In genomic region chr17:46560048-46560447, GRCh38 we compare ENCODE assay signal across 8 cellular contexts. TPM values are rescaled to one million over a fixed set of nuclear protein-coding genes. Genes with fewer than 3 reads are reported as not detected.
DNase-seq lines count a peak whose midpoint lies in the region; ATAC-seq, FAIRE-seq and TF ChIP-seq lines count a peak whose summit lies in the region.
"Not testable (repeated sequence)": the region's sequence is repeated elsewhere in the genome, so short reads cannot be mapped to it uniquely, and the experiment has no call there.

No MANE protein-coding gene starts in this region.

- not testable (repeated sequence) for TF ChIP-seq EP300 in K562 (IDR thresholded peaks at IDR 0.05; ENCODE audit: low read length)

- 0 out of 2 replicates have a peak, but pooled peaks have one; percentile 15 for ATAC-seq in HCT116
- ATAC-seq in K562 = peak; percentile 59; the same call in 2 of the 3 replicates
- ATAC-seq in Right ventricle myocardium inferior = peak; percentile 83
- peak; percentile 80 to 84 for ATAC-seq in left cardiac atrium
- ATAC-seq in left lobe of liver = peak; percentile 59
- ATAC-seq in lower lobe of right lung = peak; percentile 62 to 87
- ATAC-seq in psoas muscle = peak; percentile 73 to 89 (median 86)
- peak; percentile 92 for ATAC-seq in upper lobe of right lung

- CTCF ChIA-PET in HCT116 (lab: Charles Lee); K562 (lab: Yijun Ruan, JAX; ENCODE audit: low intra/inter-chr PET ratio): not testable (repeated sequence)

- not testable (repeated sequence) for TF ChIP-seq CTCF in HCT116 (IDR thresholded peaks at IDR 0.05 in 2 of 3, conservative IDR thresholded peaks at IDR 0.05 in 1 of 3; ENCODE audit: borderline replicate concordance in 1 of 3, insufficient read depth in 1 of 3, low read depth in 2 of 3, low read length in 2 of 3); K562 (IDR thresholded peaks at IDR 0.05 in 2 of 3, conservative IDR thresholded peaks at IDR 0.05 in 1 of 3; ENCODE audit: insufficient read depth in 2 of 3, low read depth in 1 of 3, low read length in 3 of 3); lower lobe of right lung (IDR thresholded peaks at IDR 0.05); psoas muscle (IDR thresholded peaks at IDR 0.05); upper lobe of right lung (IDR thresholded peaks at IDR 0.05)

- not testable (repeated sequence) for H3K4me3 ChIP-seq in HCT116 (replicated peaks in 1 of 2; ENCODE audit: low read depth in 1 of 2, low read length in 2 of 2); K562; lower lobe of right lung; psoas muscle; upper lobe of right lung

- intact Hi-C loops in HCT116 (cut with micrococcal nuclease); K562 (cut with micrococcal nuclease); Right ventricle myocardium inferior (cut with DNase I); left cardiac atrium (cut with DNase I); lower lobe of right lung (cut with DNase I); psoas muscle (cut with DNase I); upper lobe of right lung (cut with DNase I): not testable (repeated sequence)

- H3K27ac ChIP-seq in HCT116 (ENCODE audit: low read depth, low read length); K562 (ENCODE audit: extremely low read depth, low read depth, low read length); lower lobe of right lung; psoas muscle; upper lobe of right lung: not testable (repeated sequence)

- TF ChIP-seq POLR2A in HCT116 (IDR thresholded peaks at IDR 0.05; ENCODE audit: borderline replicate concordance, extremely low read depth, insufficient read depth, insufficient read length); K562 (conservative IDR thresholded peaks at IDR 0.05): not testable (repeated sequence)

- no CpG with 5 or more reads among the region's 3 CpGs for WGBS in K562 (ENCODE audit: insufficient coverage, low coverage, missing lambda C conversion rate)
- WGBS in psoas muscle, 3 donors = no CpG with 5 or more reads among the region's 3 CpGs

- H3K36me3 ChIP-seq in HCT116 (ENCODE audit: control insufficient read depth in 1 of 2, insufficient read depth in 2 of 2, low read length in 2 of 2); K562 (ENCODE audit: control insufficient read depth, insufficient read depth, low read length); lower lobe of right lung; psoas muscle (ENCODE audit: insufficient read depth in 1 of 2, low read depth in 1 of 2); upper lobe of right lung: not testable (repeated sequence)

- FAIRE-seq in K562 (lab: Jason Lieb, UNC) = not testable (repeated sequence)

- H4K20me1 ChIP-seq in HCT116 (ENCODE audit: insufficient read depth); K562 (replicated peaks; ENCODE audit: control insufficient read depth, insufficient read depth, low read length): not testable (repeated sequence)

- TF ChIP-seq RAD21 in HCT116 (IDR thresholded peaks at IDR 0.05; ENCODE audit: low read depth); K562 (CRISPR knock-in tag; conservative IDR thresholded peaks at IDR 0.05 in 1 of 2, IDR thresholded peaks at IDR 0.05 in 1 of 2): not testable (repeated sequence)

- H3K4me2 ChIP-seq in HCT116 (ENCODE audit: low read length); K562 (ENCODE audit: insufficient read depth, low read length): not testable (repeated sequence)

- in situ Hi-C loops in K562 (cut with MboI) = not testable (repeated sequence)

- H3K79me2 ChIP-seq in HCT116 (ENCODE audit: insufficient read depth, low read length); K562 (ENCODE audit: control insufficient read depth, insufficient read depth, low read length): not testable (repeated sequence)

- H3K9ac ChIP-seq in HCT116 (ENCODE audit: low read length); K562 (ENCODE audit: insufficient read depth in 1 of 2, low read depth in 2 of 2, low read length in 2 of 2): not testable (repeated sequence)

- BruUV-seq in HCT116 (replicated peaks; lab: Mats Ljungman, UMichigan) = TSS peak; percentile 29
- not testable (repeated sequence) for BruUV-seq in K562 (replicated peaks; lab: Mats Ljungman, UMichigan)

- H3K9me1 ChIP-seq in K562 (ENCODE audit: control insufficient read depth, insufficient read depth, low read length) = not testable (repeated sequence)

- POLR2A ChIA-PET in HCT116 (lab: Charles Lee); K562 (lab: Yijun Ruan, JAX): not testable (repeated sequence)

- not testable (repeated sequence) for H3K9me2 ChIP-seq in HCT116 (ENCODE audit: insufficient read depth)

- H3K9me3 ChIP-seq in HCT116 (ENCODE audit: control insufficient read depth in 1 of 2, insufficient read depth in 1 of 2, low read depth in 1 of 2, low read length in 2 of 2); K562 (replicated peaks; ENCODE audit: control insufficient read depth, insufficient read depth, low read depth, low read length); lower lobe of right lung; psoas muscle; upper lobe of right lung: not testable (repeated sequence)

- H3K27me3 ChIP-seq in HCT116 (ENCODE audit: insufficient read depth, low read length); K562 (ENCODE audit: control insufficient read depth in 2 of 2, insufficient read depth in 2 of 2, low read length in 2 of 2); lower lobe of right lung (ENCODE audit: low read depth); psoas muscle (ENCODE audit: insufficient read depth in 3 of 3, low read length in 2 of 3); upper lobe of right lung: not testable (repeated sequence)

- H3K4me1 ChIP-seq in HCT116 (ENCODE audit: control insufficient read depth in 1 of 2, insufficient read depth in 2 of 2, low read length in 2 of 2); K562 (replicated peaks in 1 of 2; ENCODE audit: control insufficient read depth in 2 of 2, insufficient read depth in 2 of 2, low read length in 2 of 2); lower lobe of right lung; psoas muscle; upper lobe of right lung: not testable (repeated sequence)

- RAD21 ChIA-PET in HCT116 (lab: Charles Lee; ENCODE audit: low non-redundant PET in 1 of 2, low total read pairs in 2 of 2, uncharacterized antibody in 2 of 2, unreplicated experiment in 2 of 2) = not testable (repeated sequence)

- not testable (repeated sequence) for H2AFZ ChIP-seq in HCT116 (ENCODE audit: low read depth, low read length, poor library complexity, severe bottlenecking); K562 (ENCODE audit: low read depth, low read length)

- DNase-seq in HCT116 (ENCODE audit: low read depth, low spot score); K562 (ENCODE audit: extremely low read depth in 1 of 4, low spot score in 3 of 4); Right ventricle myocardium inferior (ENCODE audit: missing footprints); left cardiac atrium; left lobe of liver (ENCODE audit: low spot score); lower lobe of right lung; psoas muscle; upper lobe of right lung: not testable (repeated sequence)

RNA-seq across cellular contexts. Expression of gene ARL17A, which starts 19.4 kb away (rescaled TPM):
- 15.1 TPM for total RNA-seq in HCT116 (2021; ENCODE audit: unreplicated experiment)
- 7.2 and 8.6 TPM in 2 replicates for polyA plus RNA-seq in HCT116 (2012)
- total RNA-seq in K562 (2011; cell fraction: chromatin; rRNA removed; ENCODE audit: low replicate concordance) = 135 and 149 TPM in 2 replicates
- 56.0 and 59.9 TPM in 2 replicates for total RNA-seq in K562 (2011; cell fraction: nucleolus; rRNA removed)
- 134 and 224 TPM in 2 replicates for total RNA-seq in K562 (2011; cell fraction: nucleoplasm; rRNA removed)
- total RNA-seq in K562 (2014; rRNA removed) = 4.7 and 6.8 TPM in 2 replicates
- total RNA-seq in K562 (2014; rRNA removed; fragmentation: Illumina TruSeq; extraction: Trizol) = 13.5 and 14.0 TPM in 2 replicates
- 11.4 and 11.5 TPM in 2 replicates for total RNA-seq in K562 (2015; rRNA removed; fragmentation: Illumina TruSeq; extraction: Trizol)
- total RNA-seq in K562 (2021) = 13.3 and 15.2 TPM in 2 replicates
- 24.8 and 39.3 TPM in 2 replicates for polyA plus RNA-seq in K562 (2011; rRNA removed)
- 21.4 and 29.1 TPM in 2 replicates for polyA plus RNA-seq in K562 (2011; cell fraction: cytosol; rRNA removed)
- 127 and 200 TPM in 2 replicates for polyA plus RNA-seq in K562 (2011; cell fraction: nucleus; rRNA removed)
- 9.1 and 17.6 TPM in 2 replicates for polyA plus RNA-seq in K562 (2012)
- polyA plus RNA-seq in K562 (2014; fragmentation: Illumina TruSeq; extraction: Trizol) = 16.0 and 19.0 TPM in 2 replicates
- 1 to 10 TPM; 5.2 to 6.5 TPM for polyA plus RNA-seq in K562 (2014; fragmentation: Nextera tagmentation; extraction: Ambion mirVana)
- polyA plus RNA-seq in K562 (2014; rRNA removed) = 19.7 and 23.7 TPM in 2 replicates
- 15.4 and 22.9 TPM in 2 replicates for polyA minus RNA-seq in K562 (2011; rRNA and poly(A)+ RNA removed)
- 5.0 and 5.1 TPM in 2 replicates for polyA minus RNA-seq in K562 (2011; cell fraction: cytosol; rRNA and poly(A)+ RNA removed)
- 35.0 and 42.4 TPM in 2 replicates for polyA minus RNA-seq in K562 (2011; cell fraction: nucleus; rRNA and poly(A)+ RNA removed)
- total RNA-seq in Right ventricle myocardium inferior = 9.2 TPM
- total RNA-seq in left cardiac atrium = 10 to 100 TPM in 1 of 2 donors, 1 to 10 TPM in 1; 7.5 to 13.3 TPM
- 9.6 TPM for total RNA-seq in left lobe of liver
- 25.9 TPM for total RNA-seq in lower lobe of right lung
- 10 to 100 TPM in 2 of 4 donors, 1 to 10 TPM in 2; 6.0 to 13.3 (median 10.2) TPM for total RNA-seq in psoas muscle
- polyA plus RNA-seq in psoas muscle = 1 to 10 TPM; 1.1 to 7.2 (median 2.5) TPM
- total RNA-seq in upper lobe of right lung = 28.0 TPM

RNA-seq across cellular contexts. Expression of gene NSF, which starts 30.4 kb away (rescaled TPM):
- total RNA-seq in HCT116 (2021; ENCODE audit: unreplicated experiment) (61.1 TPM), K562 (2014; rRNA removed) (16.7 and 23.1 TPM in 2 replicates), K562 (2014; rRNA removed; fragmentation: Illumina TruSeq; extraction: Trizol) (36.7 and 39.0 TPM in 2 replicates), K562 (2015; rRNA removed; fragmentation: Illumina TruSeq; extraction: Trizol) (33.0 and 37.1 TPM in 2 replicates), K562 (2021) (34.1 and 34.9 TPM in 2 replicates), Right ventricle myocardium inferior (26.8 TPM), left cardiac atrium (10 to 100 TPM; 28.8 to 35.8 TPM), left lobe of liver (23.1 TPM), lower lobe of right lung (52.7 TPM), psoas muscle (100 to 1,000 TPM in 1 of 4 donors, 10 to 100 TPM in 3; 19.7 to 103 (median 47.0) TPM), upper lobe of right lung (49.6 TPM)
- polyA plus RNA-seq in HCT116 (2012) = 30.8 and 40.0 TPM in 2 replicates
- total RNA-seq in K562 (2011; cell fraction: chromatin; rRNA removed; ENCODE audit: low replicate concordance) = 29.7 and 48.1 TPM in 2 replicates
- 22.9 and 25.7 TPM in 2 replicates for total RNA-seq in K562 (2011; cell fraction: nucleolus; rRNA removed)
- 19.8 and 28.9 TPM in 2 replicates for total RNA-seq in K562 (2011; cell fraction: nucleoplasm; rRNA removed)
- polyA plus RNA-seq in K562 (2011; rRNA removed) (33.6 and 39.8 TPM in 2 replicates), K562 (2014; fragmentation: Illumina TruSeq; extraction: Trizol) (32.5 and 36.9 TPM in 2 replicates), K562 (2014; fragmentation: Nextera tagmentation; extraction: Ambion mirVana) (10 to 100 TPM; 17.0 to 37.3 TPM), K562 (2014; rRNA removed) (17.4 and 20.5 TPM in 2 replicates), psoas muscle (10 to 100 TPM; 19.3 to 40.2 (median 21.8) TPM)
- 12.1 and 18.6 TPM in 2 replicates for polyA plus RNA-seq in K562 (2011; cell fraction: cytosol; rRNA removed)
- 16.5 and 23.1 TPM in 2 replicates for polyA plus RNA-seq in K562 (2011; cell fraction: nucleus; rRNA removed)
- 28.9 and 44.4 TPM in 2 replicates for polyA plus RNA-seq in K562 (2012)
- polyA minus RNA-seq in K562 (2011; rRNA and poly(A)+ RNA removed) = 69.4 and 70.6 TPM in 2 replicates
- 15.7 and 18.7 TPM in 2 replicates for polyA minus RNA-seq in K562 (2011; cell fraction: cytosol; rRNA and poly(A)+ RNA removed)
- polyA minus RNA-seq in K562 (2011; cell fraction: nucleus; rRNA and poly(A)+ RNA removed) = 20.7 and 42.1 TPM in 2 replicates

RNA-seq across cellular contexts. Expression of gene LRRC37A2, which starts 47.8 kb away (rescaled TPM):
- total RNA-seq in HCT116 (2021; ENCODE audit: unreplicated experiment) (6.8 TPM), K562 (2014; rRNA removed) (4.1 TPM in 2 replicates), K562 (2014; rRNA removed; fragmentation: Illumina TruSeq; extraction: Trizol) (4.3 and 4.5 TPM in 2 replicates), K562 (2015; rRNA removed; fragmentation: Illumina TruSeq; extraction: Trizol) (5.3 and 5.7 TPM in 2 replicates), K562 (2021) (4.4 and 4.7 TPM in 2 replicates), Right ventricle myocardium inferior (5.2 TPM), left cardiac atrium (1 to 10 TPM; 6.6 to 6.7 TPM), left lobe of liver (5.1 TPM), lower lobe of right lung (13.4 TPM), psoas muscle (10 to 100 TPM in 1 of 4 donors, 1 to 10 TPM in 3; 2.6 to 13.3 (median 5.7) TPM), upper lobe of right lung (11.7 TPM)
- polyA plus RNA-seq in HCT116 (2012) = 6.0 and 7.3 TPM in 2 replicates
- 27.0 and 57.9 TPM in 2 replicates for total RNA-seq in K562 (2011; cell fraction: chromatin; rRNA removed; ENCODE audit: low replicate concordance)
- 15.3 and 18.0 TPM in 2 replicates for total RNA-seq in K562 (2011; cell fraction: nucleolus; rRNA removed)
- 28.5 and 39.2 TPM in 2 replicates for total RNA-seq in K562 (2011; cell fraction: nucleoplasm; rRNA removed)
- polyA plus RNA-seq in K562 (2011; rRNA removed) (6.3 and 6.6 TPM in 2 replicates), K562 (2014; fragmentation: Illumina TruSeq; extraction: Trizol) (4.8 and 6.3 TPM in 2 replicates), K562 (2014; fragmentation: Nextera tagmentation; extraction: Ambion mirVana) (1 to 10 TPM; 2.9 to 3.2 TPM), K562 (2014; rRNA removed) (3.4 and 5.6 TPM in 2 replicates), psoas muscle (1 to 10 TPM; 1.5 to 6.7 (median 1.9) TPM)
- polyA plus RNA-seq in K562 (2011; cell fraction: cytosol; rRNA removed) = 2.0 and 3.0 TPM in 2 replicates
- polyA plus RNA-seq in K562 (2011; cell fraction: nucleus; rRNA removed) = 14.7 and 18.1 TPM in 2 replicates
- polyA plus RNA-seq in K562 (2012) = 6.8 and 12.3 TPM in 2 replicates
- 10.2 and 16.5 TPM in 2 replicates for polyA minus RNA-seq in K562 (2011; rRNA and poly(A)+ RNA removed)
- 0.86 and 2.3 TPM in 2 replicates for polyA minus RNA-seq in K562 (2011; cell fraction: cytosol; rRNA and poly(A)+ RNA removed)
- 9.2 and 16.2 TPM in 2 replicates for polyA minus RNA-seq in K562 (2011; cell fraction: nucleus; rRNA and poly(A)+ RNA removed)

Comparison
In these comparisons a context has a peak if more than half of its experiments do, and no peak if none do; other contexts are left out.
1. ATAC-seq: peak in every context shown above with its lines; median percentile 92 in upper lobe of right lung; 86 in psoas muscle; 83 in Right ventricle myocardium inferior; 82 in left cardiac atrium; 74 in lower lobe of right lung; 59 in K562; 59 in left lobe of liver; 15 in HCT116.